Comparison of ENCODE assay signal across 12 cellular contexts in the genomic region with DNA sequence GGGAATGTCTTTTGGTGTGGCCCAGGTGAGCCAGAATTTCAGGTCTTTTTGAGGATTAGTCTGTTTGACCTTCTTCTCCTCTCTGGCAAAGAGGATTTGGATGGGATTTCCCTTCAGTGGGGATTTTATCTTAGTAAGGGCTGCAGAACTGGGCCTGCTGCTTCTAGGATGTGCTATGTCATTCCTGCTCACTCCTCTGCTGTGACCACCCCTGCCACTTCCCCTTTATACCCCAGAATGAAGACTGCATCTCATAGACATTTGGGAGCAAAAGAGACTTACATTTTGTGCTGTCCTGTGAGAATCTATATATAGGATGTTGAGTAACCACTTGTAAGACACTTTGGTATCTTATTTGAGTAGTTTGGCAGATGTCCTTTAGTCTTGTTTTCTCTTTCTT.
DNase-seq lines count a peak whose midpoint lies in the region; ATAC-seq and TF ChIP-seq lines count a peak whose summit lies in the region.
"Had no signal": no experiment of that assay in that cellular context is flagged by ENCODE, and none has a peak within 500 bp of the region (broad histone marks: within the 10 kb centered on the region; RNA-seq: fewer than 3 reads in every experiment).

No MANE protein-coding gene starts in this region.

- TF ChIP-seq CTCF in CD4-positive, alpha-beta T cell (IDR thresholded peaks at IDR 0.05): no peak
- TF ChIP-seq CTCF in activated B cell treated with CpG ODN at 0.5 μM for 24 hours (IDR thresholded peaks at IDR 0.05): no peak

- H3K4me1 ChIP-seq in muscle layer of duodenum (ENCODE audit: control insufficient read depth in 1 of 2, insufficient read depth in 2 of 2, low read length in 2 of 2): peaks cover 21 to 30% of the 10 kb centered on the region in 2 donors

- H3K27ac Mint-ChIP-seq in CD4-positive, alpha-beta T cell: peak overlapping the region; percentile 62
- peak overlapping the region; percentile 51 for H3K27ac Mint-ChIP-seq in activated B cell treated with CpG ODN at 0.5 μM for 24 hours
- H3K27ac Mint-ChIP-seq in activated T-helper 1 cell treated with anti-CD3 and anti-CD28 coated beads, Interleukin-12 subunit alpha, Interleukin-12 subunit beta, Interleukin-2, Interleukin-4 antibody, amounts not matched to agents 30 ng/mL and 10 ng/mL and 1 ng/mL, durations not matched to agents 14 hours and 24 hours and 36 hours: no peak overlapping the region

- intact Hi-C loops in CD4-positive, alpha-beta T cell (cut with DNase I, micrococcal nuclease): no loop called here
- intact Hi-C loops in activated B cell treated with CpG ODN at 0.5 μM for 24 hours (cut with micrococcal nuclease): loop anchor here (5.0 kb wide), 1 partner anchor 44 kb away; no protein-coding TSS in a partner anchor
- intact Hi-C loops in activated T-helper 1 cell treated with anti-CD3 and anti-CD28 coated beads, Interleukin-12 subunit alpha, Interleukin-12 subunit beta, Interleukin-2, Interleukin-4 antibody, amounts not matched to agents 30 ng/mL and 10 ng/mL and 1 ng/mL, durations not matched to agents 14 hours and 24 hours and 36 hours (cut with micrococcal nuclease): no loop called here

- H3K36me3 ChIP-seq in muscle layer of duodenum (ENCODE audit: control insufficient read depth in 1 of 2, insufficient read depth in 2 of 2, low read length in 2 of 2): no peaks in the 10 kb centered on the region

- no peak overlapping the region for H3K27ac ChIP-seq in CD4-positive, alpha-beta T cell (ENCODE audit: low read depth, low read length)
- H3K27ac ChIP-seq in muscle layer of duodenum (ENCODE audit: low read length): peak overlapping the region; percentile 48
- H3K27ac ChIP-seq: KMS-11 had no signal

- no peak for ATAC-seq in CD4-positive, alpha-beta T cell (ENCODE audit: poor library complexity)
- ATAC-seq in activated B cell treated with CpG ODN at 0.5 μM for 24 hours (ENCODE audit: low read depth): peak; percentile 49
- ATAC-seq in GM19397 (IDR thresholded peaks at IDR 0.05; ENCODE audit: unreplicated experiment): no peak

- H3K27me3 ChIP-seq in CD4-positive, alpha-beta T cell (ENCODE audit: control insufficient read depth, insufficient read depth, low read length): no peaks in the 10 kb centered on the region
- H3K27me3 ChIP-seq in muscle layer of duodenum (ENCODE audit: low read depth, low read length): no peaks in the 10 kb centered on the region

- no peaks in the 10 kb centered on the region for H3K9me3 ChIP-seq in CD4-positive, alpha-beta T cell (ENCODE audit: control insufficient read depth, low read length)
- no peaks in the 10 kb centered on the region for H3K9me3 ChIP-seq in muscle layer of duodenum (ENCODE audit: control insufficient read depth in 1 of 2, low read length in 2 of 2)

- no peak overlapping the region for H3K4me3 ChIP-seq in muscle layer of duodenum (ENCODE audit: low read depth in 1 of 2, low read length in 2 of 2)

- no peaks in the 10 kb centered on the region for H3K27me3 Mint-ChIP-seq in CD4-positive, alpha-beta T cell
- H3K27me3 Mint-ChIP-seq in activated B cell treated with CpG ODN at 0.5 μM for 24 hours: no peaks in the 10 kb centered on the region
- H3K27me3 Mint-ChIP-seq in activated T-helper 1 cell treated with anti-CD3 and anti-CD28 coated beads, Interleukin-12 subunit alpha, Interleukin-12 subunit beta, Interleukin-2, Interleukin-4 antibody, amounts not matched to agents 30 ng/mL and 10 ng/mL and 1 ng/mL, durations not matched to agents 14 hours and 24 hours and 36 hours (ENCODE audit: insufficient read depth): peaks cover 4% of the 10 kb centered on the region
- H3K27me3 Mint-ChIP-seq: stimulated activated naive CD8-positive, alpha-beta T cell treated with anti-CD3 and anti-CD28 coated beads, Interleukin-15, amount 100 ng/mL, for 72 hours had no signal

- no peaks in the 10 kb centered on the region for H3K9me3 Mint-ChIP-seq in CD4-positive, alpha-beta T cell
- no peaks in the 10 kb centered on the region for H3K9me3 Mint-ChIP-seq in activated B cell treated with CpG ODN at 0.5 μM for 24 hours
- H3K9me3 Mint-ChIP-seq in activated T-helper 1 cell treated with anti-CD3 and anti-CD28 coated beads, Interleukin-12 subunit alpha, Interleukin-12 subunit beta, Interleukin-2, Interleukin-4 antibody, amounts not matched to agents 30 ng/mL and 10 ng/mL and 1 ng/mL, durations not matched to agents 14 hours and 24 hours and 36 hours: no peaks in the 10 kb centered on the region
- H3K9me3 Mint-ChIP-seq: stimulated activated naive CD8-positive, alpha-beta T cell treated with anti-CD3 and anti-CD28 coated beads, Interleukin-15, amount 100 ng/mL, for 72 hours had no signal

- CTCF ChIA-PET in CD4-positive, alpha-beta T cell (lab: Charles Lee): no interaction called here
- CTCF ChIA-PET in activated B cell treated with CpG ODN at 0.5 μM for 24 hours (lab: Charles Lee): interaction anchor here (1.4 to 1.5 kb wide), 2 partner anchors 76 to 98 kb away, joined by 6 to 8 read pairs; partner anchors contain the start of gene ARHGAP26

- DNase-seq in CD4-positive, alpha-beta T cell: no peak
- DNase-seq in KG1 (lab: John Stamatoyannopoulos, UW) (peak; percentile 3), activated B cell treated with CpG ODN at 0.5 μM for 24 hours (no peak), retina (no peak)
- no peak for DNase-seq in stimulated activated CD4-positive, alpha-beta T cell treated with anti-CD3 and anti-CD28 coated beads, Interleukin-15, amount 100 ng/mL, for 24 hours
- DNase-seq in activated T-helper 1 cell treated with anti-CD3 and anti-CD28 coated beads, Interleukin-12 subunit alpha, Interleukin-12 subunit beta, Interleukin-2, Interleukin-4 antibody, amounts not matched to agents 30 ng/mL and 10 ng/mL and 1 ng/mL, durations not matched to agents 14 hours and 24 hours and 36 hours (ENCODE audit: low spot score): no peak
- DNase-seq: activated effector memory CD4-positive, alpha-beta T cell treated with Interleukin-2 at 50 U/mL for 16 hours; glutamatergic neuron; stimulated activated naive CD8-positive, alpha-beta T cell treated with anti-CD3 and anti-CD28 coated beads, Interleukin-15, amount 100 ng/mL, for 72 hours had no signal

- H3K4me1 Mint-ChIP-seq in CD4-positive, alpha-beta T cell (ENCODE audit: low read depth): peaks cover 54% of the 10 kb centered on the region
- H3K4me1 Mint-ChIP-seq in activated B cell treated with CpG ODN at 0.5 μM for 24 hours: peaks cover 32% of the 10 kb centered on the region
- peaks cover 59% of the 10 kb centered on the region for H3K4me1 Mint-ChIP-seq in activated T-helper 1 cell treated with anti-CD3 and anti-CD28 coated beads, Interleukin-12 subunit alpha, Interleukin-12 subunit beta, Interleukin-2, Interleukin-4 antibody, amounts not matched to agents 30 ng/mL and 10 ng/mL and 1 ng/mL, durations not matched to agents 14 hours and 24 hours and 36 hours (ENCODE audit: low read depth)

- no peaks in the 10 kb centered on the region for H3K36me3 Mint-ChIP-seq in CD4-positive, alpha-beta T cell (ENCODE audit: low read depth)
- no peaks in the 10 kb centered on the region for H3K36me3 Mint-ChIP-seq in activated B cell treated with CpG ODN at 0.5 μM for 24 hours (ENCODE audit: low read depth)
- no peaks in the 10 kb centered on the region for H3K36me3 Mint-ChIP-seq in activated T-helper 1 cell treated with anti-CD3 and anti-CD28 coated beads, Interleukin-12 subunit alpha, Interleukin-12 subunit beta, Interleukin-2, Interleukin-4 antibody, amounts not matched to agents 30 ng/mL and 10 ng/mL and 1 ng/mL, durations not matched to agents 14 hours and 24 hours and 36 hours (ENCODE audit: low read depth)

- POLR2A ChIA-PET in CD4-positive, alpha-beta T cell (lab: Charles Lee): interaction anchor here (3.1 kb wide), 1 partner anchor 77 kb away, joined by 12 read pairs; the partner anchor contains the start of gene ARHGAP26
- POLR2A ChIA-PET in activated B cell treated with CpG ODN at 0.5 μM for 24 hours (lab: Charles Lee): no interaction called here

- no peak overlapping the region for H3K4me3 Mint-ChIP-seq in CD4-positive, alpha-beta T cell
- no peak overlapping the region for H3K4me3 Mint-ChIP-seq in activated B cell treated with CpG ODN at 0.5 μM for 24 hours
- no peak overlapping the region for H3K4me3 Mint-ChIP-seq in activated T-helper 1 cell treated with anti-CD3 and anti-CD28 coated beads, Interleukin-12 subunit alpha, Interleukin-12 subunit beta, Interleukin-2, Interleukin-4 antibody, amounts not matched to agents 30 ng/mL and 10 ng/mL and 1 ng/mL, durations not matched to agents 14 hours and 24 hours and 36 hours
